Comparison of ENCODE assay signal across 8 cellular contexts in the genomic region with DNA sequence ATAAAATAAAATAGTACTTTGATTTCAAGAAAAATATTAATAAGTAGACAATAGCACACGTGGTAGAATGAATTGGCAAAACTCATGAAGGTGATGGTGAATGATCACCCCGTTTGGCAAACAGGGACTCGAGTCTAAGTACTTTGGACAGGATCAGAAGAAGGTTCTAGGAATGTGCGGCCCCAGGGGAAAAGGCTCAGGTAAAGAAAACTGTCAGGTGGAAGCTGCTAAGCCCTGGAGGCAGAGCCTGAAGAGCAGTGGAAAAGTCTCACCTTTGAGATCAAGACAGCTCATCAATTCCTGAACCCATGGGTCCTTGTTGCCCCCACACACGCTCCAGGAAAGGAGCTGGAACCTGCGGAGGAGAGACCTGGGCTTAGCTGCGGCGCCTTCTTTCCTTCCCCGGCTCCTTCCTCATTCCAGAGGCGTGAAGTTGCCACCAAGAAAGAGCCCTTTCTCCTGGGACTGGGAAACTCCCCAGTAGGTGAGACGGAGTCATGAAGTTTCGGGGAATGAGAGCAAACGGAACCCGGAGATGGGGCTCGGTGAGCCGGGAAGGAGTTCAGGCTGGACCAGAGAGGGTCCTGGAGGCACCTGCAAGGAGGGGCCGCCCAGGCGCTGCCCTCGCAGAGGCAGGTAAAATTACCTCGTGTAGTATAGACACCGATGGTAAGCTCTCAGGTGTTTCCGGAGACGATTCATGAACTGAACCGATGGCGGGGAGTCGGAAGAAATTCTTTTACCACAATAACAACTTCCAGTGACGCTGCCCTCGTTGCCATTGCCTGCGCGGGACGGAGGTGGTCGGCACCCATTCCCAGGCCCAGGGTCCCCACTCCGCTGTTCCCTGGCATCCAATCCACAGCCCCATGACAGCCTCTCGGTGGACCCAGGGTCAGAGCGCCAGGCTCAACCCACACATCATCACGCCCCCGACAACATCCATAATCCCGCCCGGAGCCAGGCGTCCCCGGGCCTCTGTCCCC. TPM values are rescaled to one million over a fixed set of nuclear protein-coding genes. Genes with fewer than 3 reads are reported as not detected.
DNase-seq lines count a peak whose midpoint lies in the region; ATAC-seq and TF ChIP-seq lines count a peak whose summit lies in the region.

No MANE protein-coding gene starts in this region.

- H3K4me3 Mint-ChIP-seq in activated naive CD4-positive, alpha-beta T cell treated with anti-CD3 and anti-CD28 coated beads, Interleukin-2, amount 10 ng/mL, durations not matched to agents 7 days and 5 days = peak overlapping the region; percentile 76

- TF ChIP-seq CTCF in lung (IDR thresholded peaks at IDR 0.05; ENCODE audit: control extremely low read depth, extremely low read depth) = no peak
- no peak for TF ChIP-seq CTCF in upper lobe of left lung (IDR thresholded peaks at IDR 0.05)

- H3K27me3 ChIP-seq in lung (ENCODE audit: control insufficient read depth, insufficient read depth) (no peaks in the 10 kb centered on the region), upper lobe of left lung (no peaks in the 10 kb centered on the region)

- peaks cover 81% of the 10 kb centered on the region for H3K27me3 Mint-ChIP-seq in activated naive CD4-positive, alpha-beta T cell treated with anti-CD3 and anti-CD28 coated beads, Interleukin-2, amount 10 ng/mL, durations not matched to agents 7 days and 5 days

- CTCF ChIA-PET in activated naive CD4-positive, alpha-beta T cell treated with anti-CD3 and anti-CD28 coated beads, Interleukin-2, amount 10 ng/mL, durations not matched to agents 7 days and 5 days (lab: Charles Lee) = no interaction called here

- H3K27ac ChIP-seq in lung (ENCODE audit: low read depth in 1 of 2, low read length in 1 of 2) = peak overlapping the region in 1 of 2 donors; percentile 81
- peak overlapping the region; percentile 82 to 94 (median 85) for H3K27ac ChIP-seq in upper lobe of left lung

- DNase-seq in activated naive CD4-positive, alpha-beta T cell treated with anti-CD3 and anti-CD28 coated beads, Interleukin-2, amount 10 ng/mL, durations not matched to agents 7 days and 5 days = peak; percentile 51
- no peak for DNase-seq in activated naive CD4-positive, alpha-beta T cell treated with anti-CD3 and anti-CD28 coated beads, Interleukin-2, amount 50 U/mL, for 16 hours
- DNase-seq in central memory CD4-positive, alpha-beta T cell = peak; percentile 39
- DNase-seq in lung (ENCODE audit: low spot score) (peak; percentile 57), upper lobe of left lung (peak in 1 of 2 donors; percentile 77), DMS 273 treated with DMSO at 0.1 percent for 48 hours (lab: John Stamatoyannopoulos, UW) (no peak), cerebellar nuclear complex (lab: John Stamatoyannopoulos, UW) (no peak), middle frontal gyrus (ENCODE audit: extremely low spot score, low spot score) (no peak)

- H3K27ac Mint-ChIP-seq in activated naive CD4-positive, alpha-beta T cell treated with anti-CD3 and anti-CD28 coated beads, Interleukin-2, amount 10 ng/mL, durations not matched to agents 7 days and 5 days = peak overlapping the region; percentile 13

- TF ChIP-seq EP300 in upper lobe of left lung (IDR thresholded peaks at IDR 0.05) = no peak

- WGBS in lung, 2 donors = 10 to 14% methylated on average over 41 of the region's 41 CpGs
- WGBS in upper lobe of left lung, 2 donors = 13 to 24% methylated on average over 26 to 36 of the region's 41 CpGs

- ATAC-seq in lung (ENCODE audit: insufficient read depth, low FRiP score) (peak; percentile 14), upper lobe of left lung (ENCODE audit: low FRiP score in 2 of 2) (peak; percentile 16 to 63)

- no peaks in the 10 kb centered on the region for H3K9me3 ChIP-seq in lung (ENCODE audit: control insufficient read depth in 2 of 2, insufficient read depth in 1 of 2, low read length in 1 of 2)
- H3K9me3 ChIP-seq in upper lobe of left lung = no peaks in the 10 kb centered on the region

- H3K4me3 ChIP-seq in lung (peak overlapping the region; percentile 72), upper lobe of left lung (peak overlapping the region; percentile 62 to 94 (median 74))

- peaks cover 28% of the 10 kb centered on the region for H3K4me1 Mint-ChIP-seq in activated naive CD4-positive, alpha-beta T cell treated with anti-CD3 and anti-CD28 coated beads, Interleukin-2, amount 10 ng/mL, durations not matched to agents 7 days and 5 days

- peaks cover 0 to 10% of the 10 kb centered on the region in 2 donors for H3K36me3 ChIP-seq in lung (ENCODE audit: control insufficient read depth in 2 of 2, insufficient read depth in 2 of 2, low read length in 2 of 2)
- peaks cover 0 to 11% (median 4%) of the 10 kb centered on the region in 4 donors for H3K36me3 ChIP-seq in upper lobe of left lung

- peak in 2 of 4 donors; percentile 47 to 62 for TF ChIP-seq POLR2A in upper lobe of left lung (IDR thresholded peaks at IDR 0.05)

- no peaks in the 10 kb centered on the region for H3K9me3 Mint-ChIP-seq in activated naive CD4-positive, alpha-beta T cell treated with anti-CD3 and anti-CD28 coated beads, Interleukin-2, amount 10 ng/mL, durations not matched to agents 7 days and 5 days

- H3K4me1 ChIP-seq in lung (ENCODE audit: control insufficient read depth in 2 of 2, insufficient read depth in 2 of 2, low read length in 2 of 2) (no peaks in the 10 kb centered on the region), upper lobe of left lung (peaks cover 9 to 24% (median 20%) of the 10 kb centered on the region in 4 donors)

- peaks cover 4% of the 10 kb centered on the region for H3K36me3 Mint-ChIP-seq in activated naive CD4-positive, alpha-beta T cell treated with anti-CD3 and anti-CD28 coated beads, Interleukin-2, amount 10 ng/mL, durations not matched to agents 7 days and 5 days

RNA-seq across cellular contexts. Expression of a gene that starts 1.2 kb away (rescaled TPM):
- total RNA-seq in lung (1 to 10 TPM; 2.3 to 9.0 TPM), upper lobe of left lung (10 to 100 TPM in 4 of 6 donors, 1 to 10 TPM in 2; 3.5 to 22.8 (median 11.9) TPM)
- 1 to 10 TPM; 6.6 to 9.7 TPM for polyA plus RNA-seq in lung

RNA-seq across cellular contexts. Expression of a gene that starts 1.3 kb away (rescaled TPM):
- total RNA-seq in lung (100 to 1,000 TPM in 1 of 2 donors, 10 to 100 TPM in 1; 32.7 to 139 TPM), upper lobe of left lung (100 to 1,000 TPM in 3 of 6 donors, 10 to 100 TPM in 3; 62.9 to 281 (median 122) TPM)
- 100 to 1,000 TPM in 1 of 2 donors, 10 to 100 TPM in 1; 82.3 to 252 TPM for polyA plus RNA-seq in lung

RNA-seq across cellular contexts. Expression of a gene that starts 7.2 kb away (rescaled TPM):
- total RNA-seq in lung (10 to 100 TPM; 14.3 to 27.3 TPM), upper lobe of left lung (10 to 100 TPM; 18.4 to 33.4 (median 24.2) TPM)
- polyA plus RNA-seq in lung = 10 to 100 TPM; 31.4 to 48.5 TPM

RNA-seq across cellular contexts. Expression of a gene that starts 28.0 kb away (rescaled TPM):
- 100 to 1,000 TPM in 1 of 2 donors, 10 to 100 TPM in 1; 27.2 to 186 TPM for total RNA-seq in lung
- polyA plus RNA-seq in lung = 100 to 1,000 TPM in 1 of 2 donors, 10 to 100 TPM in 1; 98.5 to 222 TPM
- 100 to 1,000 TPM in 5 of 6 donors, 10 to 100 TPM in 1; 67.3 to 336 (median 176) TPM for total RNA-seq in upper lobe of left lung

RNA-seq across cellular contexts. Expression of a gene that starts 33.3 kb away (rescaled TPM):
- total RNA-seq in lung (not detected), upper lobe of left lung (not detected)
- polyA plus RNA-seq in lung = not detected

Comparison
In these comparisons a context has a peak if more than half of its experiments do, and no peak if none do; other contexts are left out.
1. DNase-seq: peak in activated naive CD4-positive, alpha-beta T cell treated with anti-CD3 and anti-CD28 coated beads, Interleukin-2, amount 10 ng/mL, durations not matched to agents 7 days and 5 days (single experiment), central memory CD4-positive, alpha-beta T cell (single experiment) and lung (single experiment); none in activated naive CD4-positive, alpha-beta T cell treated with anti-CD3 and anti-CD28 coated beads, Interleukin-2, amount 50 U/mL, for 16 hours (single experiment), DMS 273 treated with DMSO at 0.1 percent for 48 hours (single experiment), cerebellar nuclear complex (0 of 2) and middle frontal gyrus (single experiment).